8 cellular contexts compared by ENCODE assay signal in genomic region chr19:18153555-18154134, GRCh38. TPM values are rescaled to one million over a fixed set of nuclear protein-coding genes. Genes with fewer than 3 reads are reported as not detected.
DNase-seq lines count a peak whose midpoint lies in the region; ATAC-seq and TF ChIP-seq lines count a peak whose summit lies in the region.

No MANE protein-coding gene starts in this region.

- peak overlapping the region; percentile 98 for H2AFZ ChIP-seq in IMR-90 (replicated peaks; ENCODE audit: low read length, poor library complexity)

- peak overlapping the region; percentile 69 for H3K27ac Mint-ChIP-seq in CD4-positive, alpha-beta T cell
- H3K27ac Mint-ChIP-seq in activated naive CD4-positive, alpha-beta T cell treated with anti-CD3 and anti-CD28 coated beads, Interleukin-2, amount 50 U/mL, for 72 hours = peak overlapping the region; percentile 97 to 98
- H3K27ac Mint-ChIP-seq in stimulated activated memory B cell treated with anti-CD40 and anti-IgM and Interleukin-4, amounts not matched to agents 10 μg/mL and 1 μg/mL and 100 μg/mL, for 72 hours = peak overlapping the region; percentile 97

- H2BK120ac ChIP-seq in IMR-90 (ENCODE audit: low read depth, low read length) = no peak overlapping the region

- no peak overlapping the region for H2BK15ac ChIP-seq in IMR-90 (ENCODE audit: low read depth, low read length)

- no peaks in the 10 kb centered on the region for H3K27me3 Mint-ChIP-seq in CD4-positive, alpha-beta T cell
- H3K27me3 Mint-ChIP-seq in stimulated activated memory B cell treated with anti-CD40 and anti-IgM and Interleukin-4, amounts not matched to agents 10 μg/mL and 1 μg/mL and 100 μg/mL, for 72 hours = no peaks in the 10 kb centered on the region

- POLR2A ChIA-PET in CD4-positive, alpha-beta T cell (lab: Charles Lee) = interaction anchor here (1.7 to 2.2 kb wide), 2 partner anchors 127 to 151 kb away, joined by 5 to 27 read pairs; partner anchors contain the start of gene JUND
- POLR2A ChIA-PET in IMR-90 (lab: Charles Lee; ENCODE audit: unreplicated experiment) = no interaction called here

- H4K91ac ChIP-seq in IMR-90 (ENCODE audit: insufficient read depth, low read depth, low read length) = peak overlapping the region; percentile 59; the same call in 1 of the 2 replicates

- dilution Hi-C loops in IMR-90 (cut with HindIII; ENCODE audit: low sequenced_read_pairs, unreplicated experiment) = no loop called here

- peaks cover 22% of the 10 kb centered on the region for H3K36me3 Mint-ChIP-seq in CD4-positive, alpha-beta T cell (ENCODE audit: low read depth)
- no peaks in the 10 kb centered on the region for H3K36me3 Mint-ChIP-seq in activated naive CD4-positive, alpha-beta T cell treated with anti-CD3 and anti-CD28 coated beads, Interleukin-2, amount 50 U/mL, for 72 hours
- peaks cover 6% of the 10 kb centered on the region for H3K36me3 Mint-ChIP-seq in stimulated activated memory B cell treated with anti-CD40 and anti-IgM and Interleukin-4, amounts not matched to agents 10 μg/mL and 1 μg/mL and 100 μg/mL, for 72 hours

- CTCF ChIA-PET in CD4-positive, alpha-beta T cell (lab: Charles Lee) = interaction anchor here (1.1 kb wide), 1 partner anchor 98 kb away, joined by 3 read pairs; no protein-coding TSS in a partner anchor
- CTCF ChIA-PET in IMR-90 (lab: Yijun Ruan, JAX) = no interaction called here

- in situ Hi-C loops in IMR-90 (cut with MboI; ENCODE audit: low sequenced_read_pairs) = no loop called here

- peak overlapping the region; percentile 63; the same call in 1 of the 2 replicates for H3K23ac ChIP-seq in IMR-90 (ENCODE audit: low read depth, low read length)

- intact Hi-C loops in CD4-positive, alpha-beta T cell (cut with DNase I, micrococcal nuclease) = loop anchor here (2.0 to 5.0 kb wide), 3 partner anchors 35 to 151 kb away; partner anchors contain the start of gene MPV17L2 (in 1 of the 2)
- intact Hi-C loops in IMR-90 (cut with micrococcal nuclease) = loop anchor here (5.0 to 10.0 kb wide), 2 partner anchors 41 to 149 kb away; partner anchors contain the start of gene ARRDC2

- 0 out of 2 replicates have a peak, but pooled peaks have one; percentile 8 for TF ChIP-seq POLR2A in IMR-90 (IDR thresholded peaks at IDR 0.05; ENCODE audit: low read depth, low read length)

- peak overlapping the region; percentile 94 for H2AK9ac ChIP-seq in IMR-90 (replicated peaks; ENCODE audit: low read depth, low read length, poor library complexity)

- 0% methylated on average over 21 of the region's 38 CpGs; no CpG with 5 or more reads in 1 of the 2 experiments for WGBS in IMR-90 (ENCODE audit: extremely low coverage in 2 of 2, insufficient read length in 1 of 2), 2 experiments

- no peak for TF ChIP-seq CTCF in CD4-positive, alpha-beta T cell (IDR thresholded peaks at IDR 0.05)
- TF ChIP-seq CTCF in IMR-90 (conservative IDR thresholded peaks at IDR 0.05; ENCODE audit: low read depth, low read length) (no peak), kidney epithelial cell (IDR thresholded peaks at IDR 0.05; ENCODE audit: insufficient read depth, low read length, poor library complexity, severe bottlenecking) (no peak), omental fat pad (IDR thresholded peaks at IDR 0.05) (no peak)

- peaks cover 19% of the 10 kb centered on the region for H3K4me1 ChIP-seq in IMR-90 (ENCODE audit: control insufficient read depth, insufficient read depth, low read length)

- H3K9me1 ChIP-seq in IMR-90 (ENCODE audit: insufficient read depth, low read length) = peaks cover 17% of the 10 kb centered on the region

- no peak overlapping the region for H2BK20ac ChIP-seq in IMR-90 (ENCODE audit: low read depth, low read length)

- peak overlapping the region; percentile 27 for H2AK5ac ChIP-seq in IMR-90 (ENCODE audit: low read depth, low read length)

- peak overlapping the region; percentile 73 for H3K4ac ChIP-seq in IMR-90 (ENCODE audit: low read depth, low read length)

- no peaks in the 10 kb centered on the region for H3K9me3 Mint-ChIP-seq in CD4-positive, alpha-beta T cell
- H3K9me3 Mint-ChIP-seq in activated naive CD4-positive, alpha-beta T cell treated with anti-CD3 and anti-CD28 coated beads, Interleukin-2, amount 50 U/mL, for 72 hours = no peaks in the 10 kb centered on the region
- no peaks in the 10 kb centered on the region for H3K9me3 Mint-ChIP-seq in stimulated activated memory B cell treated with anti-CD40 and anti-IgM and Interleukin-4, amounts not matched to agents 10 μg/mL and 1 μg/mL and 100 μg/mL, for 72 hours

- H3K4me3 Mint-ChIP-seq in CD4-positive, alpha-beta T cell = peak overlapping the region; percentile 96
- H3K4me3 Mint-ChIP-seq in stimulated activated memory B cell treated with anti-CD40 and anti-IgM and Interleukin-4, amounts not matched to agents 10 μg/mL and 1 μg/mL and 100 μg/mL, for 72 hours = peak overlapping the region; percentile 91

- H3K27ac ChIP-seq in CD4-positive, alpha-beta T cell (ENCODE audit: low read depth, low read length) = peak overlapping the region; percentile 75
- H3K27ac ChIP-seq in IMR-90 (ENCODE audit: insufficient read depth, low read length) = peak overlapping the region; percentile 74

- H3K79me1 ChIP-seq in IMR-90 (ENCODE audit: low read depth in 1 of 2, low read length in 2 of 2) = peaks cover 15 to 45% of the 10 kb centered on the region in 2 experiments; a peak in 3 of 4 replicates

- no peak for ATAC-seq in CD4-positive, alpha-beta T cell (ENCODE audit: poor library complexity)
- ATAC-seq in IMR-90 (ENCODE audit: low read depth) (0 out of 2 replicates have a peak, but pooled peaks have one; percentile 1), omental fat pad (ENCODE audit: low FRiP score) (no peak), GM18870 (IDR thresholded peaks at IDR 0.05; ENCODE audit: unreplicated experiment) (no peak)
- no peak for ATAC-seq in activated naive CD4-positive, alpha-beta T cell treated with anti-CD3 and anti-CD28 coated beads, Interleukin-2, amount 50 U/mL, for 72 hours
- no peak for ATAC-seq in stimulated activated memory B cell treated with anti-CD40 and anti-IgM and Interleukin-4, amounts not matched to agents 10 μg/mL and 1 μg/mL and 100 μg/mL, for 72 hours

- BruUV-seq in IMR-90 (replicated peaks; lab: Mats Ljungman, UMichigan) = no TSS peak

- H4K5ac ChIP-seq in IMR-90 (ENCODE audit: low read depth, low read length) = no peak overlapping the region

- peak overlapping the region in 1 of 2 experiments; percentile 79; a peak in 2 of 4 replicates for H4K8ac ChIP-seq in IMR-90 (ENCODE audit: low read depth in 2 of 2, low read length in 2 of 2)

- H3K4me3 ChIP-seq in IMR-90 (ENCODE audit: insufficient read depth, low read depth, low read length) = peak overlapping the region; percentile 98
- peak overlapping the region; percentile 96 for H3K4me3 ChIP-seq in kidney epithelial cell (ENCODE audit: low read depth, low read length)

- peak overlapping the region; percentile 99 for H3K4me2 ChIP-seq in IMR-90 (ENCODE audit: low read depth, low read length)

- H3K36me3 ChIP-seq in IMR-90 (ENCODE audit: control insufficient read depth, insufficient read depth, low read length) (peaks cover 10% of the 10 kb centered on the region; the same call in 1 of the 2 replicates), kidney epithelial cell (ENCODE audit: control insufficient read depth, insufficient read depth, low read length) (peaks cover 2% of the 10 kb centered on the region)

- no peaks in the 10 kb centered on the region for H3K9me3 ChIP-seq in CD4-positive, alpha-beta T cell (ENCODE audit: control insufficient read depth, low read length)
- H3K9me3 ChIP-seq in IMR-90 (ENCODE audit: control insufficient read depth, insufficient read depth, low read length) = no peaks in the 10 kb centered on the region

- no peaks in the 10 kb centered on the region for H3K27me3 ChIP-seq in CD4-positive, alpha-beta T cell (ENCODE audit: control insufficient read depth, insufficient read depth, low read length)
- H3K27me3 ChIP-seq in IMR-90 (ENCODE audit: control insufficient read depth, insufficient read depth, low read length) = no peaks in the 10 kb centered on the region
- H3K27me3 ChIP-seq in kidney epithelial cell (ENCODE audit: control insufficient read depth, insufficient read depth, low read length) = no peaks in the 10 kb centered on the region

- peak overlapping the region; percentile 97 for H3K9ac ChIP-seq in IMR-90 (ENCODE audit: low read depth, low read length)

- H3K18ac ChIP-seq in IMR-90 (ENCODE audit: low read depth, low read length) = peak overlapping the region; percentile 34; the same call in 1 of the 2 replicates

- no peak overlapping the region; the same call in 1 of the 2 replicates for H3K56ac ChIP-seq in IMR-90 (ENCODE audit: extremely low read depth, insufficient read depth, low read length)

- TF ChIP-seq RAD21 in IMR-90 (IDR thresholded peaks at IDR 0.05; ENCODE audit: low read length) = no peak

- H3K4me1 Mint-ChIP-seq in CD4-positive, alpha-beta T cell (ENCODE audit: low read depth) = peaks cover 23% of the 10 kb centered on the region
- peaks cover 40% of the 10 kb centered on the region for H3K4me1 Mint-ChIP-seq in stimulated activated memory B cell treated with anti-CD40 and anti-IgM and Interleukin-4, amounts not matched to agents 10 μg/mL and 1 μg/mL and 100 μg/mL, for 72 hours

- H4K20me1 ChIP-seq in IMR-90 (ENCODE audit: insufficient read depth, low read length) = peaks cover 29% of the 10 kb centered on the region

- H2BK5ac ChIP-seq in IMR-90 (ENCODE audit: low read depth, low read length, poor library complexity, severe bottlenecking) = peak overlapping the region; percentile 63

- peak overlapping the region; percentile 96; the same call in 1 of the 2 replicates for H3K14ac ChIP-seq in IMR-90 (replicated peaks; ENCODE audit: low read depth, low read length)

- peak in 4 of 10 experiments; percentile 19 to 46 (median 29) for DNase-seq in CD4-positive, alpha-beta T cell
- DNase-seq in IMR-90 (no peak), kidney epithelial cell (ENCODE audit: low read depth) (no peak), NOMO-1 treated with dmso at 0.1 percent for 144 hours (lab: John Stamatoyannopoulos, UW; ENCODE audit: unreplicated experiment) (no peak), omental fat pad (ENCODE audit: low spot score) (no peak)
- peak in 1 of 2 donors; percentile 54 for DNase-seq in activated naive CD4-positive, alpha-beta T cell treated with anti-CD3 and anti-CD28 coated beads, Interleukin-2, amount 50 U/mL, for 72 hours (ENCODE audit: low spot score in 2 of 2)

RNA-seq across cellular contexts. Expression of gene PIK3R2, which starts 0.7 kb away (rescaled TPM):
- total RNA-seq in CD4-positive, alpha-beta T cell = 1 to 10 TPM; 4.6 to 5.6 TPM
- total RNA-seq in IMR-90 (2012; rRNA removed) = 8.9 and 12.2 TPM in 2 replicates
- 25.1 and 27.7 TPM in 2 replicates for polyA plus RNA-seq in IMR-90 (2012; rRNA removed)
- 2.4 and 27.9 TPM in 2 replicates for polyA plus RNA-seq in IMR-90 (2012; cell fraction: cytosol; rRNA removed)
- 33.3 and 53.0 TPM in 2 replicates for polyA plus RNA-seq in IMR-90 (2012; cell fraction: nucleus; rRNA removed; ENCODE audit: low replicate concordance)
- 10 to 100 TPM; 13.6 to 18.3 TPM for total RNA-seq in activated naive CD4-positive, alpha-beta T cell treated with anti-CD3 and anti-CD28 coated beads, Interleukin-2, amount 50 U/mL, for 72 hours
- 41.4 and 42.4 TPM in 2 replicates for total RNA-seq in kidney epithelial cell
- 10 to 100 TPM in 1 of 4 donors, 1 to 10 TPM in 3; 6.3 to 11.7 (median 7.4) TPM for total RNA-seq in omental fat pad

RNA-seq across cellular contexts. Expression of gene IFI30, which starts 20.0 kb away (rescaled TPM):
- 10 to 100 TPM; 10.6 to 10.7 TPM for total RNA-seq in CD4-positive, alpha-beta T cell
- total RNA-seq in IMR-90 (2012; rRNA removed) = 1.1 and 2.3 TPM in 2 replicates
- 2.3 and 4.0 TPM in 2 replicates for polyA plus RNA-seq in IMR-90 (2012; rRNA removed)
- 3.1 TPM in 1 of 2 replicates, not detected in the other for polyA plus RNA-seq in IMR-90 (2012; cell fraction: cytosol; rRNA removed)
- 1.6 and 2.1 TPM in 2 replicates for polyA plus RNA-seq in IMR-90 (2012; cell fraction: nucleus; rRNA removed; ENCODE audit: low replicate concordance)
- total RNA-seq in activated naive CD4-positive, alpha-beta T cell treated with anti-CD3 and anti-CD28 coated beads, Interleukin-2, amount 50 U/mL, for 72 hours = 10 to 100 TPM; 28.0 to 65.3 TPM
- total RNA-seq in kidney epithelial cell = 9.2 and 14.1 TPM in 2 replicates
- 100 to 1,000 TPM in 2 of 4 donors, 10 to 100 TPM in 2; 74.8 to 466 (median 148) TPM for total RNA-seq in omental fat pad

RNA-seq across cellular contexts. Expression of gene MPV17L2, which starts 39.4 kb away (rescaled TPM):
- total RNA-seq in CD4-positive, alpha-beta T cell = 1 to 10 TPM; 2.8 to 3.9 TPM
- 7.2 TPM in 2 replicates for total RNA-seq in IMR-90 (2012; rRNA removed)
- 19.5 and 22.5 TPM in 2 replicates for polyA plus RNA-seq in IMR-90 (2012; rRNA removed)
- 17.4 and 27.3 TPM in 2 replicates for polyA plus RNA-seq in IMR-90 (2012; cell fraction: cytosol; rRNA removed)
- 3.9 and 10.3 TPM in 2 replicates for polyA plus RNA-seq in IMR-90 (2012; cell fraction: nucleus; rRNA removed; ENCODE audit: low replicate concordance)
- 10 to 100 TPM in 1 of 2 donors, 1 to 10 TPM in 1; 5.4 to 14.0 TPM for total RNA-seq in activated naive CD4-positive, alpha-beta T cell treated with anti-CD3 and anti-CD28 coated beads, Interleukin-2, amount 50 U/mL, for 72 hours
- total RNA-seq in kidney epithelial cell = 70.6 and 71.8 TPM in 2 replicates
- total RNA-seq in omental fat pad = 10 to 100 TPM; 19.6 to 29.7 (median 22.5) TPM

RNA-seq across cellular contexts. Expression of gene RAB3A, which starts 50.2 kb away (rescaled TPM):
- 10 to 100 TPM; 28.9 to 31.2 TPM for total RNA-seq in CD4-positive, alpha-beta T cell
- total RNA-seq in IMR-90 (2012; rRNA removed) (2.8 and 3.0 TPM in 2 replicates), kidney epithelial cell (0.07 and 0.38 TPM in 2 replicates), omental fat pad (1 to 10 TPM in 1 of 4 donors, under 1 TPM in 1, not detected in 2; 0.63 to 2.0 TPM)
- polyA plus RNA-seq in IMR-90 (2012; rRNA removed) = 13.4 and 13.6 TPM in 2 replicates
- 8.6 and 29.3 TPM in 2 replicates for polyA plus RNA-seq in IMR-90 (2012; cell fraction: cytosol; rRNA removed)
- 35.0 and 55.7 TPM in 2 replicates for polyA plus RNA-seq in IMR-90 (2012; cell fraction: nucleus; rRNA removed; ENCODE audit: low replicate concordance)
- 1 to 10 TPM; 8.9 to 9.8 TPM for total RNA-seq in activated naive CD4-positive, alpha-beta T cell treated with anti-CD3 and anti-CD28 coated beads, Interleukin-2, amount 50 U/mL, for 72 hours

RNA-seq across cellular contexts. Expression of gene MAST3, which starts 56.1 kb away (rescaled TPM):
- 10 to 100 TPM; 16.1 to 16.4 TPM for total RNA-seq in CD4-positive, alpha-beta T cell
- 1.3 and 1.4 TPM in 2 replicates for total RNA-seq in IMR-90 (2012; rRNA removed)
- 3.9 and 4.3 TPM in 2 replicates for polyA plus RNA-seq in IMR-90 (2012; rRNA removed)
- 2.5 and 4.0 TPM in 2 replicates for polyA plus RNA-seq in IMR-90 (2012; cell fraction: cytosol; rRNA removed)
- 12.9 and 21.9 TPM in 2 replicates for polyA plus RNA-seq in IMR-90 (2012; cell fraction: nucleus; rRNA removed; ENCODE audit: low replicate concordance)
- total RNA-seq in activated naive CD4-positive, alpha-beta T cell treated with anti-CD3 and anti-CD28 coated beads, Interleukin-2, amount 50 U/mL, for 72 hours = 10 to 100 TPM; 19.5 to 54.6 TPM
- total RNA-seq in kidney epithelial cell = 4.6 and 4.8 TPM in 2 replicates
- total RNA-seq in omental fat pad = 10 to 100 TPM in 2 of 4 donors, 1 to 10 TPM in 2; 4.5 to 14.8 (median 8.9) TPM
